ENCODE assay signal across 16 cellular contexts in the genomic region with DNA sequence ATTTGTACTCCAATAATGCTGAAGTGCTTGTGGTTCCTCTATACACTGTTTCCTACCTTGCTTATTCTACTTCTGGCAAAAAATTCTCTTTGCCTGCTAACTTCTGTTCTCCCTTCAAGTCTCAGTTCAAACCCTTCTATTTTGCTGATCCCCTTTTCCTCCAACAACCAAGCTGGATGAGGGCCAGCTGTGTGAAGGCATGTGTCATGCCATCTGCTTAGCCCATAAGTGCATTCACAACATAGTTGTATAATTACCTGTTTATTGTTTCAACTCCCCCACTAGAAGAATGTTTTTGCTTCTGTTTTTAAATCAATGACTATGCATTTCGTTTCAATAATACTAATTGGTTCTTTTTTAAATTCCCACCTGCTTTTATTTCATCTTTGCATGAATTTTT.
A peak's percentile ranks its signal among the peaks of the same experiment; 100 is the strongest.
DNase-seq lines count a peak whose midpoint lies in the region; ATAC-seq, FAIRE-seq and TF ChIP-seq lines count a peak whose summit lies in the region.
"Had no signal": no experiment of that assay in that cellular context is flagged by ENCODE, and none has a peak within 500 bp of the region (broad histone marks: within the 10 kb centered on the region; RNA-seq: fewer than 3 reads in every experiment).

No MANE protein-coding gene starts in this region.

- H3K9me3 Mint-ChIP-seq in astrocyte (ENCODE audit: unreplicated experiment) (peaks cover 4% of the 10 kb centered on the region), nephron (peaks cover 3% of the 10 kb centered on the region)

- H3K4me2 ChIP-seq in astrocyte (ENCODE audit: low read length), result no peak overlapping the region
- H3K4me2 ChIP-seq: BLaER1 treated with 17β-estradiol and CSF1 and Interleukin-3, amounts not matched to agents 10 nM and 100 nM had no signal

- no peaks in the 10 kb centered on the region for H4K20me1 ChIP-seq in astrocyte (ENCODE audit: insufficient read depth, low read length)
- H4K20me1 ChIP-seq: BLaER1 treated with 17β-estradiol and CSF1 and Interleukin-3, amounts not matched to agents 10 nM and 100 nM had no signal

- intact Hi-C loops in psoas muscle (cut with DNase I), result no loop called here

- no peak for ATAC-seq in psoas muscle

- WGBS in psoas muscle, 3 donors, result 40 to 71% (median 56%) methylated on average over 1 of the region's 1 CpG

- no peaks in the 10 kb centered on the region for H3K27me3 ChIP-seq in MG63
- H3K27me3 ChIP-seq in astrocyte (ENCODE audit: insufficient read depth, low read length), result no peaks in the 10 kb centered on the region
- H3K27me3 ChIP-seq in Peyer's patch, result no peaks in the 10 kb centered on the region
- H3K27me3 ChIP-seq in psoas muscle (ENCODE audit: insufficient read depth in 3 of 3, low read length in 2 of 3), result no peaks in the 10 kb centered on the region
- H3K27me3 ChIP-seq: BLaER1 treated with 17β-estradiol and CSF1 and Interleukin-3, amounts not matched to agents 10 nM and 100 nM had no signal

- H3K9ac ChIP-seq in astrocyte (ENCODE audit: low read length), result no peak overlapping the region
- H3K9ac ChIP-seq: BLaER1 treated with 17β-estradiol and CSF1 and Interleukin-3, amounts not matched to agents 10 nM and 100 nM had no signal

- TF ChIP-seq CTCF in astrocyte (IDR thresholded peaks at IDR 0.05; ENCODE audit: insufficient read depth, low read depth, low read length), result no peak
- TF ChIP-seq CTCF in nephron (IDR thresholded peaks at IDR 0.05; ENCODE audit: unreplicated experiment in 3 of 3), result no peak
- TF ChIP-seq CTCF in Peyer's patch (IDR thresholded peaks at IDR 0.05), result no peak
- TF ChIP-seq CTCF in psoas muscle (IDR thresholded peaks at IDR 0.05), result no peak

- H3K79me2 ChIP-seq in astrocyte (ENCODE audit: insufficient read depth, low read length), result no peaks in the 10 kb centered on the region

- TF ChIP-seq POLR2A in Peyer's patch (IDR thresholded peaks at IDR 0.05), result no peak

- peak; percentile 0 for DNase-seq in EL
- peak; percentile 67 for DNase-seq in MG63
- peak; percentile 7 for DNase-seq in astrocyte (ENCODE audit: low read depth)
- no peak for DNase-seq in Peyer's patch
- DNase-seq in NCI-H510A (lab: John Stamatoyannopoulos, UW), result no peak
- DNase-seq in psoas muscle, result no peak
- DNase-seq: CD8-positive, alpha-beta memory T cell; DMS79; H9; NCI-H1105; NCI-H2081; NCI-H2227 treated with DMSO at 0.1 percent for 48 hours; NCI-H526 treated with DMSO at 0.1 percent for 48 hours; SHP77 had no signal

- H3K27ac ChIP-seq in astrocyte (ENCODE audit: low read depth, low read length), result no peak overlapping the region
- no peak overlapping the region for H3K27ac ChIP-seq in Peyer's patch
- H3K27ac ChIP-seq in psoas muscle, result no peak overlapping the region
- H3K27ac ChIP-seq: BLaER1 treated with 17β-estradiol and CSF1 and Interleukin-3, amounts not matched to agents 10 nM and 100 nM had no signal

- no peak overlapping the region for H3K27ac Mint-ChIP-seq in astrocyte (ENCODE audit: unreplicated experiment)
- peak overlapping the region in 2 of 3 experiments; percentile 23 to 85 for H3K27ac Mint-ChIP-seq in nephron
- H3K27ac Mint-ChIP-seq: CD8-positive, alpha-beta memory T cell; H9 had no signal

- H3K9me3 ChIP-seq in MG63 (no peaks in the 10 kb centered on the region), astrocyte (ENCODE audit: insufficient read depth, low read depth, low read length) (no peaks in the 10 kb centered on the region), Peyer's patch (no peaks in the 10 kb centered on the region), psoas muscle (no peaks in the 10 kb centered on the region)
- H3K9me3 ChIP-seq: BLaER1 treated with 17β-estradiol and CSF1 and Interleukin-3, amounts not matched to agents 10 nM and 100 nM had no signal

- no peak for FAIRE-seq in astrocyte (lab: Jason Lieb, UNC)

- H3K27me3 Mint-ChIP-seq in astrocyte (ENCODE audit: low read depth, unreplicated experiment) (no peaks in the 10 kb centered on the region), nephron (ENCODE audit: low read depth) (no peaks in the 10 kb centered on the region)
- H3K27me3 Mint-ChIP-seq: CD8-positive, alpha-beta memory T cell had no signal

- H3K4me1 Mint-ChIP-seq in astrocyte (ENCODE audit: low read depth, unreplicated experiment) (peaks cover 11% of the 10 kb centered on the region), nephron (peaks cover 3% of the 10 kb centered on the region)
- H3K4me1 Mint-ChIP-seq: CD8-positive, alpha-beta memory T cell had no signal

- H3K36me3 ChIP-seq in MG63, result no peaks in the 10 kb centered on the region
- H3K36me3 ChIP-seq in astrocyte (ENCODE audit: insufficient read depth, low read length), result no peaks in the 10 kb centered on the region
- no peaks in the 10 kb centered on the region for H3K36me3 ChIP-seq in Peyer's patch
- no peaks in the 10 kb centered on the region for H3K36me3 ChIP-seq in psoas muscle (ENCODE audit: insufficient read depth in 1 of 2, low read depth in 1 of 2)
- H3K36me3 ChIP-seq: BLaER1 treated with 17β-estradiol and CSF1 and Interleukin-3, amounts not matched to agents 10 nM and 100 nM had no signal

- H3K4me1 ChIP-seq in astrocyte (ENCODE audit: insufficient read depth, low read length) (no peaks in the 10 kb centered on the region), Peyer's patch (no peaks in the 10 kb centered on the region), psoas muscle (no peaks in the 10 kb centered on the region)
- H3K4me1 ChIP-seq: BLaER1 treated with 17β-estradiol and CSF1 and Interleukin-3, amounts not matched to agents 10 nM and 100 nM had no signal

- no peak overlapping the region for H2AFZ ChIP-seq in astrocyte (ENCODE audit: low read depth, low read length)

- no peaks in the 10 kb centered on the region for H3K36me3 Mint-ChIP-seq in astrocyte (ENCODE audit: low read depth, unreplicated experiment)
- no peaks in the 10 kb centered on the region for H3K36me3 Mint-ChIP-seq in nephron (ENCODE audit: low read depth)
- H3K36me3 Mint-ChIP-seq: CD8-positive, alpha-beta memory T cell had no signal

- no peak overlapping the region for H3K4me3 ChIP-seq in MG63
- H3K4me3 ChIP-seq in astrocyte (ENCODE audit: insufficient read depth, low read depth, low read length), result no peak overlapping the region
- H3K4me3 ChIP-seq in Peyer's patch, result no peak overlapping the region
- H3K4me3 ChIP-seq in psoas muscle, result no peak overlapping the region
- H3K4me3 ChIP-seq: BLaER1 treated with 17β-estradiol and CSF1 and Interleukin-3, amounts not matched to agents 10 nM and 100 nM had no signal

- H3K4me3 Mint-ChIP-seq in astrocyte (ENCODE audit: unreplicated experiment), result no peak overlapping the region
- H3K4me3 Mint-ChIP-seq in nephron, result no peak overlapping the region
- H3K4me3 Mint-ChIP-seq: CD8-positive, alpha-beta memory T cell; H9 had no signal

Comparison
In these comparisons a context has a peak if more than half of its experiments do, and no peak if none do; other contexts are left out.
1. DNase-seq: peak in EL (single experiment), MG63 (single experiment) and astrocyte (single experiment); none in Peyer's patch (0 of 3), NCI-H510A (single experiment) and psoas muscle (0 of 2).